In genomic region chr7:135714534-135715009, GRCh38 we compare ENCODE assay signal across 13 cellular contexts. TPM values are rescaled to one million over a fixed set of nuclear protein-coding genes. Genes with fewer than 3 reads are reported as not detected.
DNase-seq lines count a peak whose midpoint lies in the region; ATAC-seq and TF ChIP-seq lines count a peak whose summit lies in the region.
"Had no signal": no experiment of that assay in that cellular context is flagged by ENCODE, and none has a peak within 500 bp of the region (broad histone marks: within the 10 kb centered on the region; RNA-seq: fewer than 3 reads in every experiment).

No MANE protein-coding gene starts in this region.

- H3K9ac ChIP-seq in adipocyte (ENCODE audit: low read length) = no peak overlapping the region
- H3K9ac ChIP-seq: KMS-11 had no signal

- no peaks in the 10 kb centered on the region for H3K4me1 Mint-ChIP-seq in T-helper 17 cell
- H3K4me1 Mint-ChIP-seq: stimulated activated memory B cell treated with anti-CD40 and anti-IgM and Interleukin-4, amounts not matched to agents 10 μg/mL and 1 μg/mL and 100 μg/mL, for 72 hours had no signal

- in situ Hi-C loops in GM13976 (cut with MboI; ENCODE audit: low sequenced_read_pairs, unreplicated experiment) = no loop called here

- H3K27ac Mint-ChIP-seq in T-helper 17 cell = no peak overlapping the region
- H3K27ac Mint-ChIP-seq: stimulated activated memory B cell treated with anti-CD40 and anti-IgM and Interleukin-4, amounts not matched to agents 10 μg/mL and 1 μg/mL and 100 μg/mL, for 72 hours had no signal

- TF ChIP-seq CTCF in GM13976 (IDR thresholded peaks at IDR 0.05; ENCODE audit: borderline replicate concordance, control extremely low read depth, extremely low read depth, insufficient read depth, missing control alignments) (no peak), GM20000 (IDR thresholded peaks at IDR 0.05; ENCODE audit: extremely low read depth, missing control alignments) (no peak)

- no peaks in the 10 kb centered on the region for H3K36me3 ChIP-seq in adipocyte (ENCODE audit: control insufficient read depth, insufficient read depth, low read length, severe bottlenecking)

- no peaks in the 10 kb centered on the region for H3K9me3 ChIP-seq in adipocyte (ENCODE audit: control insufficient read depth, low read length)
- no peaks in the 10 kb centered on the region for H3K9me3 ChIP-seq in T-helper 17 cell (ENCODE audit: control insufficient read depth, low read length, poor library complexity, severe bottlenecking)

- H3K4me3 ChIP-seq in adipocyte (ENCODE audit: low read length) = no peak overlapping the region

- no peak for ATAC-seq in T-helper 17 cell
- ATAC-seq in HG03439 (IDR thresholded peaks at IDR 0.05; ENCODE audit: unreplicated experiment) = no peak
- ATAC-seq: sciatic nerve; stimulated activated memory B cell treated with anti-CD40 and anti-IgM and Interleukin-4, amounts not matched to agents 10 μg/mL and 1 μg/mL and 100 μg/mL, for 72 hours had no signal

- H3K4me3 Mint-ChIP-seq in T-helper 17 cell = no peak overlapping the region
- H3K4me3 Mint-ChIP-seq: stimulated activated memory B cell treated with anti-CD40 and anti-IgM and Interleukin-4, amounts not matched to agents 10 μg/mL and 1 μg/mL and 100 μg/mL, for 72 hours had no signal

- DNase-seq in 8988T (peak; percentile 76), HCEC 1CT (peak; percentile 78), adipocyte (ENCODE audit: low read depth) (peak; percentile 76), glomerular visceral epithelial cell (ENCODE audit: extremely low spot score) (peak; percentile 49), GM13976 (ENCODE audit: low spot score) (no peak), T-helper 17 cell (no peak), GM20000 (ENCODE audit: low spot score) (no peak)
- DNase-seq: activated CD4-positive, alpha-beta T cell treated with anti-CD3 and anti-CD28 coated beads, Interleukin-2, amount 50 U/mL, for 4 hours; OCI-M1 had no signal

- peaks cover 23% of the 10 kb centered on the region for H3K27me3 Mint-ChIP-seq in T-helper 17 cell

- no peaks in the 10 kb centered on the region for H3K27me3 ChIP-seq in adipocyte (replicated peaks; ENCODE audit: control insufficient read depth, insufficient read depth, low read length)

- H3K4me1 ChIP-seq in adipocyte (ENCODE audit: control insufficient read depth, insufficient read depth, low read length) = peaks cover 11% of the 10 kb centered on the region

- peaks cover 3% of the 10 kb centered on the region for H3K36me3 Mint-ChIP-seq in T-helper 17 cell (ENCODE audit: low read depth)
- H3K36me3 Mint-ChIP-seq: stimulated activated memory B cell treated with anti-CD40 and anti-IgM and Interleukin-4, amounts not matched to agents 10 μg/mL and 1 μg/mL and 100 μg/mL, for 72 hours had no signal

RNA-seq across cellular contexts. Expression of gene SLC13A4, which starts 13.4 kb away (rescaled TPM):
- not detected for total RNA-seq in T-helper 17 cell

RNA-seq across cellular contexts. Expression of gene FAM180A, which starts 34.0 kb away (rescaled TPM):
- not detected for total RNA-seq in T-helper 17 cell

RNA-seq across cellular contexts. Expression of gene STMP1, which starts 52.3 kb away (rescaled TPM):
- total RNA-seq in T-helper 17 cell = 10 to 100 TPM; 15.7 to 20.7 TPM

Comparison
In these comparisons a context has a peak if more than half of its experiments do, and no peak if none do; other contexts are left out.
1. DNase-seq: peak in 8988T (single experiment), HCEC 1CT (single experiment), adipocyte (single experiment) and glomerular visceral epithelial cell (single experiment); none in GM13976 (single experiment), T-helper 17 cell (0 of 3) and GM20000 (single experiment).